5 cellular contexts compared by ENCODE assay signal in the genomic region with DNA sequence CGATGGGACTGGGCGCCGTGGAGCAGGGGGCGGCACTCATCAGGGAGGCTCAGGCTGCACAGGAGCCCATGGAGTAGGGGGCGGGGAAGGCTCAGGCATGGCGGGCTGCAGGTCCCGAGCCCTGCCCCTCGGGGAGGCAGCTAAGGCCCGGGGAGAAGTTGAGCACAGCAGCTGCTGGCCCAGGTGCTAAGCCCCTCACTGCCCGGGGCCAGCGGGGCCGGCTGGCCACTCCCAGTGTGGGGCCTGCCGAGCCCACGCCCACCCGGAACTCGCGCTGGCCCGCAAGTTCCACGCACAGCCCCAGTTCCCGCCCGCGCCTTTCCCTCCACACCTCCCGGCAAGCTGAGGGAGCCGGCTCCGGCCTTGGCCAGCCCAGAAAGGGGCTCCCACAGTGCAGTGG. TPM values are rescaled to one million over a fixed set of nuclear protein-coding genes. Genes with fewer than 3 reads are reported as not detected.
"Had no signal": no experiment of that assay in that cellular context is flagged by ENCODE, and none has a peak within 500 bp of the region (broad histone marks: within the 10 kb centered on the region; RNA-seq: fewer than 3 reads in every experiment).

No MANE protein-coding gene starts in this region.

RNA-seq across cellular contexts. Expression of a gene that starts 41.1 kb away (rescaled TPM):
- total RNA-seq: GM23248, H4, H7, HT1080, K562 had no signal
